17 cellular contexts compared by ENCODE assay signal in genomic region chr11:128800871-128801417, GRCh38.
"Had no signal": no experiment of that assay in that cellular context is flagged by ENCODE, and none has a peak within 500 bp of the region (broad histone marks: within the 10 kb centered on the region; RNA-seq: fewer than 3 reads in every experiment).

No MANE protein-coding gene starts in this region.

- H3K9me3 ChIP-seq: esophagus squamous epithelium, heart right ventricle, spleen, suprapubic skin, transverse colon, uterus had no signal

- H3K9me3 Mint-ChIP-seq: activated CD4-positive, alpha-beta memory T cell treated with anti-CD3 and anti-CD28 coated beads, Interleukin-2, amount 10 ng/mL, durations not matched to agents 7 days and 5 days; activated naive CD4-positive, alpha-beta T cell treated with anti-CD3 and anti-CD28 coated beads for 36 hours; activated T-cell treated with anti-CD3 and anti-CD28 coated beads, Interleukin-2, amount 50 U/mL, for 24 hours; dendritic cell treated with granulocyte-macrophage colony-stimulating factor and Interleukin-4, amounts not matched to agents 40 ng/mL and 50 ng/mL, for 4 days had no signal

- H3K27ac ChIP-seq: esophagus squamous epithelium, heart right ventricle, suprapubic skin, transverse colon, uterus had no signal

- H3K4me3 ChIP-seq: esophagus squamous epithelium, heart right ventricle, spleen, suprapubic skin, transverse colon, uterus had no signal

- H3K36me3 Mint-ChIP-seq: WTC11 had no signal

- ATAC-seq: heart right ventricle, WTC11 had no signal

- H3K4me3 Mint-ChIP-seq: activated CD4-positive, alpha-beta memory T cell treated with anti-CD3 and anti-CD28 coated beads, Interleukin-2, amount 10 ng/mL, durations not matched to agents 7 days and 5 days; activated naive CD4-positive, alpha-beta T cell treated with anti-CD3 and anti-CD28 coated beads for 36 hours; activated T-cell treated with anti-CD3 and anti-CD28 coated beads, Interleukin-2, amount 50 U/mL, for 24 hours; dendritic cell treated with granulocyte-macrophage colony-stimulating factor and Interleukin-4, amounts not matched to agents 40 ng/mL and 50 ng/mL, for 4 days; WTC11 had no signal

- H3K27me3 ChIP-seq: esophagus squamous epithelium, heart right ventricle, spleen, suprapubic skin, transverse colon, uterus had no signal

- H3K27me3 Mint-ChIP-seq: activated CD4-positive, alpha-beta memory T cell treated with anti-CD3 and anti-CD28 coated beads, Interleukin-2, amount 10 ng/mL, durations not matched to agents 7 days and 5 days; activated T-cell treated with anti-CD3 and anti-CD28 coated beads, Interleukin-2, amount 50 U/mL, for 24 hours; dendritic cell treated with granulocyte-macrophage colony-stimulating factor and Interleukin-4, amounts not matched to agents 40 ng/mL and 50 ng/mL, for 4 days had no signal

- H3K36me3 ChIP-seq: transverse colon, uterus had no signal

- H3K27ac Mint-ChIP-seq: activated naive CD4-positive, alpha-beta T cell treated with anti-CD3 and anti-CD28 coated beads for 36 hours; activated T-cell treated with anti-CD3 and anti-CD28 coated beads, Interleukin-2, amount 50 U/mL, for 24 hours; dendritic cell treated with granulocyte-macrophage colony-stimulating factor and Interleukin-4, amounts not matched to agents 40 ng/mL and 50 ng/mL, for 4 days; WTC11 had no signal

- DNase-seq: activated CD4-positive, alpha-beta memory T cell treated with anti-CD3 and anti-CD28 coated beads, Interleukin-2, amount 10 ng/mL, durations not matched to agents 7 days and 5 days; activated CD4-positive, alpha-beta T cell treated with anti-CD3 and anti-CD28 coated beads for 4 hours; activated naive CD4-positive, alpha-beta T cell treated with anti-CD3 and anti-CD28 coated beads for 36 hours; activated T-cell treated with anti-CD3 and anti-CD28 coated beads, Interleukin-2, amount 50 U/mL, for 24 hours; effector memory CD4-positive, alpha-beta T cell; esophagus squamous epithelium; heart right ventricle; occipital lobe; retina; spleen; stimulated activated CD4-positive, alpha-beta T cell treated with anti-CD3 and anti-CD28 coated beads, Interleukin-4, amount 100 ng/mL, for 4 hours; stimulated activated naive CD4-positive, alpha-beta T cell treated with Interleukin-2 at 50 U/mL for 16 hours; transverse colon; uterus had no signal

- H3K4me1 ChIP-seq: esophagus squamous epithelium, suprapubic skin, transverse colon, uterus had no signal
